Comparison of ENCODE assay signal across 11 cellular contexts in the genomic region with DNA sequence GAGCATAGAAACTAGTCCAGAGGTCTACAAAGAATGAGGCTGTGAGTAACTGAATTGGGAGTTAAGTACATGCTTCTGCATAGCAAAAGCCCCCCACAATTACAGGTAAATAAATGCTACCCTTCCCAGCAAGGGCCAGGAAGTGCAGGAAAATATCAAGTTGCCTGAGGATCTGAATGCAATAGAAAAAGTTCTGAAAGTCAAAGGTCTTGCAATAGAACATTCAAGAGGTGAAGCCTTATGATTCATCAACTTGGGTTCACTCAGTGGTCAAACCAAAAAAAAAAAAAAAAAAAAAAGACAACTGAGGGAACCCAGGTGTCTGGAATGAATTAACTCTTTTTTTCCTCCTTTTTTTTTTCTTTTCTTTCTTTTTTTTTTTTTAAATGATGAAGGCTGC. TPM values are rescaled to one million over a fixed set of nuclear protein-coding genes. Genes with fewer than 3 reads are reported as not detected.
DNase-seq lines count a peak whose midpoint lies in the region; ATAC-seq and TF ChIP-seq lines count a peak whose summit lies in the region.
"Had no signal": no experiment of that assay in that cellular context is flagged by ENCODE, and none has a peak within 500 bp of the region (broad histone marks: within the 10 kb centered on the region; RNA-seq: fewer than 3 reads in every experiment).

No MANE protein-coding gene starts in this region.

- in situ Hi-C loops in brain microvascular endothelial cell (cut with HindIII; ENCODE audit: low pct_ligation_motif_present, low sequenced_read_pairs), result no loop called here
- in situ Hi-C loops in G401 (cut with HindIII; ENCODE audit: low sequenced_read_pairs), result no loop called here

- H3K36me3 ChIP-seq in brain microvascular endothelial cell (replicated peaks) (no peaks in the 10 kb centered on the region), liver (ENCODE audit: control insufficient read depth in 4 of 4, insufficient read depth in 3 of 4, low read depth in 1 of 4, low read length in 3 of 4) (no peaks in the 10 kb centered on the region), tibial nerve (no peaks in the 10 kb centered on the region)
- H3K36me3 ChIP-seq: vagina had no signal

- H3K4me3 ChIP-seq in brain microvascular endothelial cell (ENCODE audit: low read depth, low read length) (no peak overlapping the region), liver (ENCODE audit: low read depth in 1 of 3, low read length in 3 of 3) (no peak overlapping the region), tibial nerve (no peak overlapping the region)
- H3K4me3 ChIP-seq: vagina had no signal

- no peak for TF ChIP-seq EP300 in tibial nerve (IDR thresholded peaks at IDR 0.05)

- intact Hi-C loops in Calu3 (cut with micrococcal nuclease; ENCODE audit: unreplicated experiment), result loop anchor here (1.0 to 5.0 kb wide), 7 partner anchors 98 to 313 kb away; a partner anchor contains a TSS

- no peak overlapping the region for H3K9ac ChIP-seq in liver (ENCODE audit: low read depth in 1 of 2, low read length in 2 of 2)

- CTCF ChIA-PET in Calu3 (lab: Charles Lee), result interaction anchor here (0.6 to 2.1 kb wide), 5 partner anchors 176 to 313 kb away, joined by 3 to 12 read pairs (median 4); a partner anchor contains a TSS

- BruUV-seq in Calu3 (replicated peaks; lab: Mats Ljungman, UMichigan), result no TSS peak

- H3K4me1 ChIP-seq in liver (ENCODE audit: control insufficient read depth in 4 of 4, insufficient read depth in 4 of 4, low read length in 3 of 4), result peaks cover 0 to 19% (median 4%) of the 10 kb centered on the region in 4 donors
- peaks cover 0 to 30% (median 6%) of the 10 kb centered on the region in 4 donors for H3K4me1 ChIP-seq in tibial nerve

- peak overlapping the region; percentile 89 for H3K27ac Mint-ChIP-seq in Calu3 (ENCODE audit: unreplicated experiment)

- peak overlapping the region; percentile 35 for H3K4me3 Mint-ChIP-seq in Calu3 (ENCODE audit: low read depth, unreplicated experiment)
- H3K4me3 Mint-ChIP-seq: neural crest cell had no signal

- no peak for ATAC-seq in GM21390 (IDR thresholded peaks at IDR 0.05; ENCODE audit: unreplicated experiment)

- H3K27me3 ChIP-seq in brain microvascular endothelial cell (replicated peaks) (no peaks in the 10 kb centered on the region), liver (ENCODE audit: control insufficient read depth in 4 of 4, insufficient read depth in 4 of 4, low read length in 3 of 4) (no peaks in the 10 kb centered on the region), tibial nerve (no peaks in the 10 kb centered on the region)
- H3K27me3 ChIP-seq: vagina had no signal

- no peak for TF ChIP-seq RAD21 in liver (IDR thresholded peaks at IDR 0.05)

- peaks cover 7% of the 10 kb centered on the region for H3K9me3 Mint-ChIP-seq in Calu3 (ENCODE audit: low read depth, unreplicated experiment)

- H3K36me3 Mint-ChIP-seq in Calu3 (ENCODE audit: insufficient read depth, unreplicated experiment), result peaks cover 5% of the 10 kb centered on the region

- no peak for TF ChIP-seq POLR2A in tibial nerve (IDR thresholded peaks at IDR 0.05)

- peak overlapping the region; percentile 97 for H3K27ac ChIP-seq in brain microvascular endothelial cell
- peak overlapping the region in 1 of 2 donors; percentile 19 for H3K27ac ChIP-seq in liver (ENCODE audit: low read depth in 1 of 2, low read length in 2 of 2)
- no peak overlapping the region for H3K27ac ChIP-seq in tibial nerve
- H3K27ac ChIP-seq: vagina had no signal

- H3K27me3 Mint-ChIP-seq in Calu3 (ENCODE audit: unreplicated experiment), result no peaks in the 10 kb centered on the region

- TF ChIP-seq CTCF in Calu3 (IDR thresholded peaks at IDR 0.05; ENCODE audit: unreplicated experiment) (no peak), brain microvascular endothelial cell (IDR thresholded peaks at IDR 0.05; ENCODE audit: low read depth, low read length, missing control alignments) (no peak), liver (IDR thresholded peaks at IDR 0.05; ENCODE audit: low read depth, low read length, missing input control) (no peak), tibial nerve (IDR thresholded peaks at IDR 0.05) (no peak)

- peaks cover 53% of the 10 kb centered on the region for H3K4me1 Mint-ChIP-seq in Calu3 (ENCODE audit: low read depth, unreplicated experiment)

- H3K9me3 ChIP-seq in liver (ENCODE audit: control insufficient read depth in 4 of 4, low read length in 3 of 4) (no peaks in the 10 kb centered on the region), tibial nerve (no peaks in the 10 kb centered on the region)
- H3K9me3 ChIP-seq: vagina had no signal

- no peak for DNase-seq in Calu3
- DNase-seq in LoVo (ENCODE audit: low spot score), result peak; percentile 8
- DNase-seq in brain microvascular endothelial cell, result no peak
- no peak for DNase-seq in G401 (ENCODE audit: low spot score)
- no peak for DNase-seq in tibial nerve (ENCODE audit: low spot score in 2 of 2)
- no peak for DNase-seq in CD1c-positive myeloid dendritic cell (ENCODE audit: extremely low spot score)
- DNase-seq: activated CD4-positive, alpha-beta T cell treated with anti-CD3 and anti-CD28 coated beads for 4 hours had no signal

TF ChIP-seq in liver, 16 proteins besides CTCF, POLR2A, EP300 and RAD21:
- TF ChIP-seq JUND (IDR thresholded peaks at IDR 0.05) (peak in 1 of 2 donors; percentile 33), RXRA (IDR thresholded peaks at IDR 0.05) (peak in 1 of 2 donors; percentile 45), NR2F2 (IDR thresholded peaks at IDR 0.05) (peak; percentile 17), HNF4G (IDR thresholded peaks at IDR 0.05) (no peak)

RNA-seq across cellular contexts. Expression of a gene that starts 42.8 kb away (rescaled TPM):
- total RNA-seq in Calu3 (2022), result not detected in 2 replicates
- total RNA-seq in liver, result under 1 TPM; 0.08 to 0.09 TPM
- polyA plus RNA-seq in liver, result under 1 TPM in 1 of 2 donors, not detected in 1; 0.09 TPM
- not detected in 2 replicates for total RNA-seq in G401 (2014; rRNA removed; shearing (Covaris generic))
- 1 to 10 TPM; 1.4 to 6.9 (median 3.9) TPM for total RNA-seq in tibial nerve
